In genomic region chr3:49805884-49806701, GRCh38 we compare ENCODE assay signal across 2 cellular contexts.
TF ChIP-seq lines count a peak whose summit lies in the region.

No MANE protein-coding gene starts in this region.

TF ChIP-seq in H1, 55 proteins besides CTCF, POLR2A, EP300 and RAD21:
- TF ChIP-seq POLR2AphosphoS5 (IDR thresholded peaks at IDR 0.05; ENCODE audit: low read depth, low read length) = no peak
- peak; percentile 25; the same call in 1 of the 2 replicates for TF ChIP-seq RBBP5 (IDR thresholded peaks at IDR 0.05; ENCODE audit: borderline replicate concordance, low read depth, low read length)
- no peak for TF ChIP-seq USF2 (IDR thresholded peaks at IDR 0.05; ENCODE audit: low read length)
- no peak for TF ChIP-seq RNF2 (IDR thresholded peaks at IDR 0.05; ENCODE audit: borderline replicate concordance, low read depth, low read length, missing control alignments, poor library complexity, severe bottlenecking)
- no peak for TF ChIP-seq JUND (IDR thresholded peaks at IDR 0.05; ENCODE audit: low read length)
- TF ChIP-seq PHF8 (conservative IDR thresholded peaks at IDR 0.05; ENCODE audit: low read depth, low read length) = no peak
- TF ChIP-seq KDM1A (IDR thresholded peaks at IDR 0.05; ENCODE audit: borderline replicate concordance, low read length) = no peak
- TF ChIP-seq SP4 (IDR thresholded peaks at IDR 0.05; ENCODE audit: low read length) = no peak

TF ChIP-seq in HEK293T, 16 proteins besides CTCF, POLR2A, EP300 and RAD21:
- TF ChIP-seq ELF4 (IDR thresholded peaks at IDR 0.05) (no peak), ZNF384 (IDR thresholded peaks at IDR 0.05) (no peak), L3MBTL2 (conservative IDR thresholded peaks at IDR 0.05) (no peak)
